10 cellular contexts compared by ENCODE assay signal in the genomic region with DNA sequence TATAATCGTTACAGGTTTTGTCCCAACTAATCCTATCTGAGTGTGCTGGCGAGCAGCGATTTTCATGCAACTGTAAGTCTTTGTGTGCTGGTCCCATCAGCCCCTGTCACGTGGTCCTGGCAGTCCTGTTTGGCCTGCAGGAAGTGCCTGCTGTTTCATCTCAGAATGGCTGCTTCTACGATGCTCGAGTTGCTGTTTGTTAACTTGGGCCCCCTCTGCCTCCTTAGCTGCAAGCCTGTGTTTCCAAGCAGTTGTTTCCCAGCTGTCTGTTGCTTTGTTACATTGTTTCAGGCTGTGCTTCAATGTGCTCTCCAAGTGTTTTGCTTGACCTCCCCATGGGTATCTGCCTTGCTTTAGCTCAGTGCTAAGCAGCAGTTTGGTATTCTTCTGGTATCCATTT. TPM values are rescaled to one million over a fixed set of nuclear protein-coding genes. Genes with fewer than 3 reads are reported as not detected.
A peak's percentile ranks its signal among the peaks of the same experiment; 100 is the strongest.
DNase-seq lines count a peak whose midpoint lies in the region; TF ChIP-seq lines count a peak whose summit lies in the region.
"Had no signal": no experiment of that assay in that cellular context is flagged by ENCODE, and none has a peak within 500 bp of the region (broad histone marks: within the 10 kb centered on the region; RNA-seq: fewer than 3 reads in every experiment).

No MANE protein-coding gene starts in this region.

- TF ChIP-seq POLR2A in stomach (IDR thresholded peaks at IDR 0.05) = no peak

- H2AK5ac ChIP-seq in mesenchymal stem cell (ENCODE audit: low read length, severe bottlenecking) = no peak overlapping the region

- H3K4me3 ChIP-seq in Loucy (ENCODE audit: low read length, poor library complexity, severe bottlenecking) (no peak overlapping the region), endodermal cell (ENCODE audit: low read length) (no peak overlapping the region), stomach (no peak overlapping the region), mesenchymal stem cell (ENCODE audit: insufficient read depth in 1 of 2, low read depth in 1 of 2, low read length in 2 of 2) (no peak overlapping the region)

- no peak overlapping the region for H4K91ac ChIP-seq in mesenchymal stem cell (ENCODE audit: low read length)

- intact Hi-C loops in stomach (cut with DNase I; ENCODE audit: low total_unique reads) = no loop called here
- intact Hi-C loops in activated CD4-positive, alpha-beta memory T cell treated with anti-CD3 and anti-CD28 coated beads for 36 hours (cut with micrococcal nuclease) = no loop called here

- H3K4ac ChIP-seq in mesenchymal stem cell (ENCODE audit: low read depth in 1 of 2, low read length in 2 of 2) = no peak overlapping the region

- H4K20me1 ChIP-seq in Loucy (ENCODE audit: insufficient read depth, low read length, poor library complexity, severe bottlenecking) = no peaks in the 10 kb centered on the region

- H3K4me3 Mint-ChIP-seq in endodermal cell (no peak overlapping the region), mesothelial cell of epicardium (no peak overlapping the region)
- H3K4me3 Mint-ChIP-seq in activated CD4-positive, alpha-beta memory T cell treated with anti-CD3 and anti-CD28 coated beads for 36 hours = no peak overlapping the region
- H3K4me3 Mint-ChIP-seq: activated naive CD4-positive, alpha-beta T cell treated with anti-CD3 and anti-CD28 coated beads, Interleukin-2, amount 10 ng/mL, durations not matched to agents 7 days and 5 days; nephron progenitor cell had no signal

- no peak overlapping the region for H4K8ac ChIP-seq in mesenchymal stem cell (ENCODE audit: low read length)

- no peak overlapping the region for H2BK5ac ChIP-seq in mesenchymal stem cell (ENCODE audit: low read depth, low read length, poor library complexity, severe bottlenecking)

- H3K36me3 ChIP-seq in Loucy (ENCODE audit: insufficient read depth, low read length) = no peaks in the 10 kb centered on the region
- peaks cover 6% of the 10 kb centered on the region for H3K36me3 ChIP-seq in endodermal cell (ENCODE audit: control insufficient read depth, insufficient read depth, low read length)
- no peaks in the 10 kb centered on the region for H3K36me3 ChIP-seq in stomach
- no peaks in the 10 kb centered on the region for H3K36me3 ChIP-seq in mesenchymal stem cell (ENCODE audit: control insufficient read depth in 1 of 2, insufficient read depth in 2 of 2, low read depth in 1 of 2, low read length in 2 of 2)

- H3K27ac Mint-ChIP-seq in endodermal cell (peak overlapping the region; percentile 16), mesothelial cell of epicardium (no peak overlapping the region)
- H3K27ac Mint-ChIP-seq in activated CD4-positive, alpha-beta memory T cell treated with anti-CD3 and anti-CD28 coated beads for 36 hours = no peak overlapping the region
- H3K27ac Mint-ChIP-seq: activated naive CD4-positive, alpha-beta T cell treated with anti-CD3 and anti-CD28 coated beads, Interleukin-2, amount 10 ng/mL, durations not matched to agents 7 days and 5 days; nephron progenitor cell had no signal

- POLR2A ChIA-PET in activated CD4-positive, alpha-beta memory T cell treated with anti-CD3 and anti-CD28 coated beads for 36 hours (lab: Charles Lee) = no interaction called here

- no peak overlapping the region for H2BK120ac ChIP-seq in mesenchymal stem cell (ENCODE audit: low read depth, low read length)

- H3K9me3 Mint-ChIP-seq in endodermal cell (peaks cover 10% of the 10 kb centered on the region), mesothelial cell of epicardium (peaks cover 9% of the 10 kb centered on the region)
- peaks cover 5% of the 10 kb centered on the region for H3K9me3 Mint-ChIP-seq in activated CD4-positive, alpha-beta memory T cell treated with anti-CD3 and anti-CD28 coated beads for 36 hours
- H3K9me3 Mint-ChIP-seq: activated naive CD4-positive, alpha-beta T cell treated with anti-CD3 and anti-CD28 coated beads, Interleukin-2, amount 10 ng/mL, durations not matched to agents 7 days and 5 days had no signal

- H3K79me1 ChIP-seq in mesenchymal stem cell (replicated peaks; ENCODE audit: low read length, poor library complexity, severe bottlenecking) = peaks cover 4% of the 10 kb centered on the region

- H2BK15ac ChIP-seq in mesenchymal stem cell (ENCODE audit: low read depth, poor library complexity, severe bottlenecking) = no peak overlapping the region

- H3K4me2 ChIP-seq in Loucy (ENCODE audit: low read depth, low read length, poor library complexity, severe bottlenecking) = no peak overlapping the region
- no peak overlapping the region for H3K4me2 ChIP-seq in mesenchymal stem cell (ENCODE audit: low read length, poor library complexity, severe bottlenecking)

- TF ChIP-seq CTCF in Loucy (conservative IDR thresholded peaks at IDR 0.05; ENCODE audit: low read length) = no peak
- no peak for TF ChIP-seq CTCF in endodermal cell (conservative IDR thresholded peaks at IDR 0.05)
- no peak for TF ChIP-seq CTCF in stomach (IDR thresholded peaks at IDR 0.05)
- no peak for TF ChIP-seq CTCF in mesothelial cell of epicardium (IDR thresholded peaks at IDR 0.05; ENCODE audit: unreplicated experiment)

- CTCF ChIA-PET in activated CD4-positive, alpha-beta memory T cell treated with anti-CD3 and anti-CD28 coated beads for 36 hours (lab: Charles Lee) = no interaction called here

- no peaks in the 10 kb centered on the region for H3K9me3 ChIP-seq in Loucy (ENCODE audit: insufficient read depth, low read depth, low read length)
- no peaks in the 10 kb centered on the region for H3K9me3 ChIP-seq in endodermal cell (ENCODE audit: control insufficient read depth, low read length)
- no peaks in the 10 kb centered on the region for H3K9me3 ChIP-seq in stomach
- no peaks in the 10 kb centered on the region for H3K9me3 ChIP-seq in mesenchymal stem cell (ENCODE audit: control insufficient read depth, low read length)

- peak overlapping the region; percentile 77 for H3K27ac ChIP-seq in endodermal cell (ENCODE audit: low read depth, low read length)
- H3K27ac ChIP-seq in stomach = peak overlapping the region in 3 of 5 donors; percentile 17 to 45 (median 18)
- no peak overlapping the region for H3K27ac ChIP-seq in mesenchymal stem cell (ENCODE audit: low read length, poor library complexity, severe bottlenecking)

- no peaks in the 10 kb centered on the region for H3F3A ChIP-seq in Loucy (ENCODE audit: low read depth)

- 49 to 67% methylated on average over 6 of the region's 6 CpGs for WGBS in endodermal cell (ENCODE audit: insufficient coverage in 1 of 2, insufficient read length in 1 of 2), 2 experiments
- 57 to 69% (median 60%) methylated on average over 6 of the region's 6 CpGs for WGBS in stomach, 5 donors
- WGBS in mesenchymal stem cell = 60% methylated on average over 6 of the region's 6 CpGs

- no peaks in the 10 kb centered on the region for H3K9me2 ChIP-seq in Loucy (replicated peaks; ENCODE audit: low read depth, low read length)

- no peak overlapping the region for H2BK12ac ChIP-seq in mesenchymal stem cell (ENCODE audit: low read length in 2 of 2)

- no peaks in the 10 kb centered on the region for H3K79me2 ChIP-seq in Loucy (ENCODE audit: insufficient read depth, low read length)

- H3K4me1 Mint-ChIP-seq in endodermal cell (peaks cover 20% of the 10 kb centered on the region), mesothelial cell of epicardium (no peaks in the 10 kb centered on the region)
- H3K4me1 Mint-ChIP-seq in activated CD4-positive, alpha-beta memory T cell treated with anti-CD3 and anti-CD28 coated beads for 36 hours (ENCODE audit: low read depth) = peaks cover 3% of the 10 kb centered on the region
- H3K4me1 Mint-ChIP-seq: activated naive CD4-positive, alpha-beta T cell treated with anti-CD3 and anti-CD28 coated beads, Interleukin-2, amount 10 ng/mL, durations not matched to agents 7 days and 5 days had no signal

- H3K18ac ChIP-seq in mesenchymal stem cell (ENCODE audit: low read depth in 1 of 2, low read length in 2 of 2) = no peak overlapping the region

- H2AFZ ChIP-seq in Loucy (ENCODE audit: low read length) (peak overlapping the region; percentile 57), mesenchymal stem cell (ENCODE audit: low read depth, low read length) (no peak overlapping the region)

- DNase-seq in endodermal cell (peak; percentile 76), medulla oblongata (ENCODE audit: extremely low spot score) (peak; percentile 81), stomach (no peak), SKM-1 treated with dmso at 0.1 percent for 144 hours (lab: John Stamatoyannopoulos, UW; ENCODE audit: unreplicated experiment) (no peak), mesothelial cell of epicardium (ENCODE audit: low spot score in 2 of 2, unreplicated experiment in 2 of 2) (no peak), mesenchymal stem cell (no peak)
- DNase-seq in activated CD4-positive, alpha-beta memory T cell treated with anti-CD3 and anti-CD28 coated beads for 36 hours = no peak
- DNase-seq: activated naive CD4-positive, alpha-beta T cell treated with anti-CD3 and anti-CD28 coated beads, Interleukin-2, amount 10 ng/mL, durations not matched to agents 7 days and 5 days; nephron progenitor cell had no signal

- no peak overlapping the region for H3K23ac ChIP-seq in mesenchymal stem cell (ENCODE audit: low read length in 2 of 2)

- H3K9ac ChIP-seq in Loucy (ENCODE audit: low read depth, low read length, poor library complexity, severe bottlenecking) = no peak overlapping the region
- no peak overlapping the region for H3K9ac ChIP-seq in endodermal cell (ENCODE audit: extremely low read depth, low read length, poor library complexity, severe bottlenecking)
- no peak overlapping the region for H3K9ac ChIP-seq in mesenchymal stem cell (ENCODE audit: low read length)

- no peaks in the 10 kb centered on the region for H3K27me3 Mint-ChIP-seq in endodermal cell (ENCODE audit: insufficient read depth)
- no peaks in the 10 kb centered on the region for H3K27me3 Mint-ChIP-seq in activated CD4-positive, alpha-beta memory T cell treated with anti-CD3 and anti-CD28 coated beads for 36 hours
- H3K27me3 Mint-ChIP-seq in mesothelial cell of epicardium (ENCODE audit: low read depth) = no peaks in the 10 kb centered on the region
- H3K27me3 Mint-ChIP-seq: activated naive CD4-positive, alpha-beta T cell treated with anti-CD3 and anti-CD28 coated beads, Interleukin-2, amount 10 ng/mL, durations not matched to agents 7 days and 5 days had no signal

- H3K27me3 ChIP-seq in Loucy (ENCODE audit: insufficient read depth, low read length, poor library complexity, severe bottlenecking) (no peaks in the 10 kb centered on the region), endodermal cell (ENCODE audit: control insufficient read depth, insufficient read depth, low read length, poor library complexity, severe bottlenecking) (no peaks in the 10 kb centered on the region), stomach (no peaks in the 10 kb centered on the region), mesenchymal stem cell (ENCODE audit: control insufficient read depth in 1 of 2, insufficient read depth in 1 of 2, low read length in 2 of 2) (no peaks in the 10 kb centered on the region)

- no peak for TF ChIP-seq EP300 in stomach (IDR thresholded peaks at IDR 0.05)

- H3K36me3 Mint-ChIP-seq in endodermal cell (ENCODE audit: low read depth) (peaks cover 30% of the 10 kb centered on the region), mesothelial cell of epicardium (peaks cover 34% of the 10 kb centered on the region)
- H3K36me3 Mint-ChIP-seq in activated CD4-positive, alpha-beta memory T cell treated with anti-CD3 and anti-CD28 coated beads for 36 hours = peaks cover 5% of the 10 kb centered on the region
- H3K36me3 Mint-ChIP-seq: activated naive CD4-positive, alpha-beta T cell treated with anti-CD3 and anti-CD28 coated beads, Interleukin-2, amount 10 ng/mL, durations not matched to agents 7 days and 5 days had no signal

- H3K4me1 ChIP-seq in Loucy (ENCODE audit: insufficient read depth, low read length, poor library complexity, severe bottlenecking) (no peaks in the 10 kb centered on the region), endodermal cell (ENCODE audit: control insufficient read depth, insufficient read depth, low read length) (peaks cover 4% of the 10 kb centered on the region), stomach (peaks cover 0 to 29% (median 9%) of the 10 kb centered on the region in 4 donors), mesenchymal stem cell (ENCODE audit: control insufficient read depth, insufficient read depth, low read depth, low read length) (no peaks in the 10 kb centered on the region)

- no peak overlapping the region for H3K14ac ChIP-seq in mesenchymal stem cell (ENCODE audit: low read length in 2 of 2)

RNA-seq across cellular contexts. Expression of a gene that starts 21.8 kb away (rescaled TPM):
- total RNA-seq in endodermal cell (10 to 100 TPM in 1 of 2 donors, 1 to 10 TPM in 1; 7.2 to 10.8 TPM), stomach (10 to 100 TPM; 26.4 to 60.0 (median 47.8) TPM), mesothelial cell of epicardium (36.9 to 39.5 TPM (median 38.3 TPM) in 3 replicates)
- 23.2 TPM for polyA plus RNA-seq in endodermal cell (2013, experiment 1 of 2)
- polyA plus RNA-seq in endodermal cell (2013, experiment 2 of 2) = 20.9 TPM
- polyA plus RNA-seq in stomach = 1 to 10 TPM; 6.1 to 7.7 (median 7.6) TPM
- total RNA-seq in activated CD4-positive, alpha-beta memory T cell treated with anti-CD3 and anti-CD28 coated beads for 36 hours = 1 to 10 TPM; 2.6 to 3.4 TPM
- polyA plus RNA-seq in mesenchymal stem cell (2013, experiment 1 of 2) = 0.54 TPM
- 0.64 TPM for polyA plus RNA-seq in mesenchymal stem cell (2013, experiment 2 of 2)

Comparison
In these comparisons a context has a peak if more than half of its experiments do, and no peak if none do; other contexts are left out.
1. DNase-seq: peak in endodermal cell (single experiment) and medulla oblongata (single experiment); none in stomach (single experiment), SKM-1 treated with dmso at 0.1 percent for 144 hours (single experiment), activated CD4-positive, alpha-beta memory T cell treated with anti-CD3 and anti-CD28 coated beads for 36 hours (single experiment), mesothelial cell of epicardium (0 of 2) and mesenchymal stem cell (single experiment).